8 cellular contexts compared by ENCODE assay signal in the genomic region with DNA sequence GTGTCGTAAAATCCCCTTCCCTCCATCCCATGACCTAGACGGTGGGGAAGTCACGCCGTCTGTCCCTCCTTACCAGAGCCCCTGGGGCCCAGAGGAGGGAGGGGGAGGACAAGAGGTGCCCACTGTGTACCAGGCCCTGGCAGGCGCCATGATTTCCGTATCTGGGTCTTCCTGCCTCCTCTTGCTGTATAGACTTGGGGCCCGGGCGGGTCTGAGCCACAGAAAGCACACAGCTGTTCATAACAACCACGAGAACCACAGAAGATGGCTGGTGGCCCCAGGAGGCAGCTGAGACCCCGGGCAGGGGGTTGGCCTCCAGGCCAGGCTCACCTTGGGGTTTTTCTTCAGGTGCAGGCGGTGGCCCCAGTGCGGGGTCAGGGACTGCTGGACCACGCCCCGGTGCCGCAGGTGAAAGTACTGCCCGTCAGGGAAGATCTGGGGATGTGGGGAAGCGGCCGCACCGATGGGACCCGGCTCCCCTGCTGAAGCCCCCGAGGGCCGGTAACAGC. TPM values are rescaled to one million over a fixed set of nuclear protein-coding genes. Genes with fewer than 3 reads are reported as not detected.
DNase-seq lines count a peak whose midpoint lies in the region; ATAC-seq and TF ChIP-seq lines count a peak whose summit lies in the region.

No MANE protein-coding gene starts in this region.

- DNase-seq in GM13977 (ENCODE audit: low spot score) (peak; percentile 46), heart right ventricle (no peak), sciatic nerve (ENCODE audit: low spot score) (peak; percentile 65)
- no peak for DNase-seq in stimulated activated naive CD4-positive, alpha-beta T cell treated with Interleukin-2 at 50 U/mL for 16 hours (lab: John Stamatoyannopoulos, UW)
- no peak for DNase-seq in activated effector memory CD4-positive, alpha-beta T cell treated with anti-CD3 and anti-CD28 coated beads, Interleukin-2, amount 50 U/mL, for 16 hours
- no peak for DNase-seq in activated CD4-positive, alpha-beta T cell treated with anti-CD3 and anti-CD28 coated beads, Interleukin-2, amount 50 U/mL, for 1 hour

- intact Hi-C loops in heart right ventricle (cut with DNase I) (no loop called here), sciatic nerve (cut with DNase I) (no loop called here)

- in situ Hi-C loops in GM13977 (cut with MboI; ENCODE audit: low pct_unique_long_range_greater_than_20kb, low sequenced_read_pairs, unreplicated experiment) = no loop called here

- ATAC-seq in heart right ventricle = no peak
- no peak for ATAC-seq in sciatic nerve
- no peak for ATAC-seq in GM21576 (IDR thresholded peaks at IDR 0.05; ENCODE audit: unreplicated experiment)

- H3K4me1 ChIP-seq in heart right ventricle = peaks cover 3 to 30% (median 14%) of the 10 kb centered on the region in 9 donors

- peaks cover 0 to 21% (median 6%) of the 10 kb centered on the region in 7 donors for H3K27me3 ChIP-seq in heart right ventricle

- peak overlapping the region in 9 of 10 donors; percentile 35 to 78 (median 55) for H3K4me3 ChIP-seq in heart right ventricle

- no peaks in the 10 kb centered on the region for H3K9me3 ChIP-seq in heart right ventricle

- TF ChIP-seq CTCF in GM13977 (IDR thresholded peaks at IDR 0.05; ENCODE audit: extremely low read depth, insufficient read depth, missing control alignments) (no peak), VCaP (conservative IDR thresholded peaks at IDR 0.05) (no peak), heart right ventricle (IDR thresholded peaks at IDR 0.05) (no peak)

- H3K36me3 ChIP-seq in heart right ventricle = no peaks in the 10 kb centered on the region

- peak overlapping the region; percentile 75 for H3K27ac ChIP-seq in VCaP
- H3K27ac ChIP-seq in heart right ventricle = peak overlapping the region in 8 of 10 donors; percentile 47 to 75 (median 68)

- WGBS in heart right ventricle, 2 donors = 52 to 54% methylated on average over 22 of the region's 22 CpGs

RNA-seq across cellular contexts. Expression of gene PCSK4, which starts 0.6 kb away (rescaled TPM):
- 1 to 10 TPM in 8 of 10 donors, under 1 TPM in 2; 0.38 to 3.0 (median 1.4) TPM for total RNA-seq in heart right ventricle
- polyA plus RNA-seq in heart right ventricle = 1 to 10 TPM; 1.1 to 3.9 TPM
- total RNA-seq in sciatic nerve = 2.5 TPM

RNA-seq across cellular contexts. Expression of gene REEP6, which starts 1.5 kb away (rescaled TPM):
- total RNA-seq in heart right ventricle = 1 to 10 TPM; 1.8 to 4.6 (median 3.3) TPM
- 1 to 10 TPM; 4.8 to 5.0 TPM for polyA plus RNA-seq in heart right ventricle
- total RNA-seq in sciatic nerve = 3.9 TPM

RNA-seq across cellular contexts. Expression of gene C19orf25, which starts 10.5 kb away (rescaled TPM):
- total RNA-seq in heart right ventricle = 10 to 100 TPM; 12.7 to 19.9 (median 15.2) TPM
- polyA plus RNA-seq in heart right ventricle = 10 to 100 TPM; 28.4 to 29.8 TPM
- 22.1 TPM for total RNA-seq in sciatic nerve

RNA-seq across cellular contexts. Expression of gene ADAMTSL5, which starts 23.3 kb away (rescaled TPM):
- total RNA-seq in heart right ventricle (10 to 100 TPM; 16.7 to 69.4 (median 38.4) TPM), sciatic nerve (48.3 TPM)
- 10 to 100 TPM; 26.0 to 30.9 TPM for polyA plus RNA-seq in heart right ventricle

RNA-seq across cellular contexts. Expression of gene PLK5, which starts 34.4 kb away (rescaled TPM):
- under 1 TPM in 1 of 10 donors, not detected in 9; 0.11 TPM for total RNA-seq in heart right ventricle
- polyA plus RNA-seq in heart right ventricle = under 1 TPM in 1 of 2 donors, not detected in 1; 0.57 TPM
- 0.80 TPM for total RNA-seq in sciatic nerve

Comparison
In these comparisons a context has a peak if more than half of its experiments do, and no peak if none do; other contexts are left out.
1. DNase-seq: peak in GM13977 (single experiment) and sciatic nerve (single experiment); none in heart right ventricle (0 of 2), stimulated activated naive CD4-positive, alpha-beta T cell treated with Interleukin-2 at 50 U/mL for 16 hours (single experiment), activated effector memory CD4-positive, alpha-beta T cell treated with anti-CD3 and anti-CD28 coated beads, Interleukin-2, amount 50 U/mL, for 16 hours (single experiment) and activated CD4-positive, alpha-beta T cell treated with anti-CD3 and anti-CD28 coated beads, Interleukin-2, amount 50 U/mL, for 1 hour (single experiment).